ENCODE assay signal across 20 cellular contexts in genomic region chr12:1559729-1560128, GRCh38. TPM values are rescaled to one million over a fixed set of nuclear protein-coding genes. Genes with fewer than 3 reads are reported as not detected.
DNase-seq lines count a peak whose midpoint lies in the region; ATAC-seq and TF ChIP-seq lines count a peak whose summit lies in the region.
"Had no signal": no experiment of that assay in that cellular context is flagged by ENCODE, and none has a peak within 500 bp of the region (broad histone marks: within the 10 kb centered on the region; RNA-seq: fewer than 3 reads in every experiment).

No MANE protein-coding gene starts in this region.

- H3K9me3 Mint-ChIP-seq in nephron progenitor cell, result peaks cover 22% of the 10 kb centered on the region
- H3K9me3 Mint-ChIP-seq: activated naive CD8-positive, alpha-beta T cell treated with anti-CD3 and anti-CD28 coated beads, Interleukin-2, amount 50 U/mL, for 24 hours; activated T-helper 2 cell treated with anti-CD3 and anti-CD28 coated beads, Interferon-gamma antibody, Interleukin-2, Interleukin-4, amounts not matched to agents 10 μg/mL and 5 μg/mL and 100 μg/mL, durations not matched to agents 14 hours and 24 hours and 36 hours; CD8-positive, alpha-beta memory T cell had no signal

- no peak overlapping the region for H3K4me3 Mint-ChIP-seq in nephron progenitor cell
- H3K4me3 Mint-ChIP-seq: activated CD8-positive, alpha-beta memory T cell treated with anti-CD3 and anti-CD28 coated beads, Interleukin-2, amount 10 ng/mL, durations not matched to agents 7 days and 5 days; activated naive CD8-positive, alpha-beta T cell treated with anti-CD3 and anti-CD28 coated beads, Interleukin-2, amount 50 U/mL, for 24 hours; CD8-positive, alpha-beta memory T cell had no signal

- H2AFZ ChIP-seq in GM23248, result no peak overlapping the region

- DNase-seq in GM23248, result no peak
- DNase-seq in NCI-H1417 (lab: John Stamatoyannopoulos, UW), result peak; percentile 26 to 96 (median 75)
- peak; percentile 88 for DNase-seq in NCI-H69 (lab: John Stamatoyannopoulos, UW)
- no peak for DNase-seq in nephron progenitor cell
- DNase-seq in NCI-H2227 treated with DMSO at 0.1 percent for 48 hours (lab: John Stamatoyannopoulos, UW), result no peak
- DNase-seq in testis, result no peak
- DNase-seq: activated CD4-positive, alpha-beta T cell treated with anti-CD3 and anti-CD28 coated beads for 4 hours; activated CD8-positive, alpha-beta memory T cell treated with anti-CD3 and anti-CD28 coated beads, Interleukin-2, amount 10 ng/mL, durations not matched to agents 7 days and 5 days; activated naive CD8-positive, alpha-beta T cell treated with anti-CD3 and anti-CD28 coated beads, Interleukin-2, amount 50 U/mL, for 24 hours; brain microvascular endothelial cell; CD8-positive, alpha-beta memory T cell; cortex of kidney; hypothalamus; NCI-H1930; NK-92 treated with Interleukin-12 subunit alpha and Interleukin-12 subunit beta, amount 100 ng/mL, for 24 hours; right cardiac atrium had no signal

- H3K27ac ChIP-seq in GM23248, result no peak overlapping the region
- H3K27ac ChIP-seq in testis, result no peak overlapping the region
- H3K27ac ChIP-seq: brain microvascular endothelial cell, RWPE1, thoracic aorta had no signal

- peak overlapping the region; percentile 5 for H3K27ac Mint-ChIP-seq in nephron progenitor cell
- H3K27ac Mint-ChIP-seq: activated CD8-positive, alpha-beta memory T cell treated with anti-CD3 and anti-CD28 coated beads, Interleukin-2, amount 10 ng/mL, durations not matched to agents 7 days and 5 days; activated naive CD8-positive, alpha-beta T cell treated with anti-CD3 and anti-CD28 coated beads, Interleukin-2, amount 50 U/mL, for 24 hours; activated T-helper 2 cell treated with anti-CD3 and anti-CD28 coated beads, Interferon-gamma antibody, Interleukin-2, Interleukin-4, amounts not matched to agents 10 μg/mL and 5 μg/mL and 100 μg/mL, durations not matched to agents 14 hours and 24 hours and 36 hours had no signal

- peaks cover 20% of the 10 kb centered on the region for H3K4me1 Mint-ChIP-seq in nephron progenitor cell
- H3K4me1 Mint-ChIP-seq: activated CD8-positive, alpha-beta memory T cell treated with anti-CD3 and anti-CD28 coated beads, Interleukin-2, amount 10 ng/mL, durations not matched to agents 7 days and 5 days had no signal

- peak overlapping the region; percentile 12; the same call in 1 of the 2 replicates for H3K9ac ChIP-seq in GM23248

- H3K27me3 ChIP-seq in GM23248 (replicated peaks; ENCODE audit: insufficient read depth), result no peaks in the 10 kb centered on the region
- no peaks in the 10 kb centered on the region for H3K27me3 ChIP-seq in testis
- H3K27me3 ChIP-seq: brain microvascular endothelial cell had no signal

- H3K9me2 ChIP-seq in GM23248 (ENCODE audit: insufficient read depth), result no peaks in the 10 kb centered on the region

- H3K36me3 Mint-ChIP-seq in nephron progenitor cell (ENCODE audit: low read depth), result peaks cover 26% of the 10 kb centered on the region
- H3K36me3 Mint-ChIP-seq: activated CD8-positive, alpha-beta memory T cell treated with anti-CD3 and anti-CD28 coated beads, Interleukin-2, amount 10 ng/mL, durations not matched to agents 7 days and 5 days had no signal

- no peak overlapping the region for H3K4me3 ChIP-seq in GM23248
- no peak overlapping the region for H3K4me3 ChIP-seq in testis
- H3K4me3 ChIP-seq: thoracic aorta had no signal

- intact Hi-C loops in testis (cut with DNase I; ENCODE audit: low total_unique reads), result no loop called here

- TF ChIP-seq POLR2A in testis (IDR thresholded peaks at IDR 0.05), result no peak

- H3K27me3 Mint-ChIP-seq in nephron progenitor cell (ENCODE audit: low read depth, poor library complexity), result peaks cover 6% of the 10 kb centered on the region

- in situ Hi-C loops in GM23248 (cut with MboI), result no loop called here

- ATAC-seq in HG02852 (IDR thresholded peaks at IDR 0.05; ENCODE audit: unreplicated experiment), result no peak
- ATAC-seq: activated CD8-positive, alpha-beta memory T cell treated with anti-CD3 and anti-CD28 coated beads, Interleukin-2, amount 10 ng/mL, durations not matched to agents 7 days and 5 days; activated naive CD8-positive, alpha-beta T cell treated with anti-CD3 and anti-CD28 coated beads, Interleukin-2, amount 50 U/mL, for 24 hours; right cardiac atrium had no signal

- peaks cover 36% of the 10 kb centered on the region for H4K20me1 ChIP-seq in GM23248 (ENCODE audit: insufficient read depth)

- H3K4me1 ChIP-seq in GM23248 (ENCODE audit: insufficient read depth) (peaks cover 17% of the 10 kb centered on the region; the same call in 1 of the 2 replicates), testis (no peaks in the 10 kb centered on the region)

- no peak overlapping the region for H3K4me2 ChIP-seq in GM23248 (ENCODE audit: unreplicated experiment)

- 24 to 28% methylated on average over 6 of the region's 6 CpGs for WGBS in GM23248 (ENCODE audit: low coverage in 1 of 2, low lambda C conversion rate in 2 of 2, missing lambda C conversion rate in 2 of 2), 2 experiments
- WGBS in testis, 2 donors, result 73 to 74% methylated on average over 6 of the region's 6 CpGs

- no peaks in the 10 kb centered on the region for H3K9me3 ChIP-seq in GM23248 (ENCODE audit: low read depth)
- H3K9me3 ChIP-seq in testis, result no peaks in the 10 kb centered on the region
- H3K9me3 ChIP-seq: thoracic aorta had no signal

- TF ChIP-seq CTCF in nephron progenitor cell (IDR thresholded peaks at IDR 0.05) (no peak), testis (IDR thresholded peaks at IDR 0.05) (no peak)

- no peaks in the 10 kb centered on the region for H3K36me3 ChIP-seq in GM23248 (ENCODE audit: low read depth)
- no peaks in the 10 kb centered on the region for H3K36me3 ChIP-seq in testis (ENCODE audit: low read depth, missing control alignments)
- H3K36me3 ChIP-seq: brain microvascular endothelial cell, thoracic aorta had no signal

- H3F3A ChIP-seq in GM23248 (ENCODE audit: insufficient read depth), result peaks cover 17% of the 10 kb centered on the region

- peaks cover 100% of the 10 kb centered on the region for H3K79me2 ChIP-seq in GM23248 (ENCODE audit: insufficient read depth)

RNA-seq across cellular contexts. Expression of gene FBXL14, which starts 34.7 kb away (rescaled TPM):
- 3.2 and 9.3 TPM in 2 replicates for total RNA-seq in GM23248 (2014; rRNA removed; shearing (Covaris generic))
- polyA plus RNA-seq in GM23248 (2016; fragmentation: Nextera tagmentation; extraction: Ambion mirVana), result 1.2 and 1.9 TPM in 2 replicates
- 10 to 100 TPM; 39.5 to 45.8 TPM for total RNA-seq in testis
- 50.2 TPM for polyA plus RNA-seq in testis (ENCODE audit: insufficient read depth, low read depth, low replicate concordance)

Comparison
In these comparisons a context has a peak if more than half of its experiments do, and no peak if none do; other contexts are left out.
1. DNase-seq: peak in NCI-H1417 (3 of 3) and NCI-H69 (single experiment); none in GM23248 (single experiment), nephron progenitor cell (single experiment), NCI-H2227 treated with DMSO at 0.1 percent for 48 hours (single experiment) and testis (single experiment).